In the genomic region with DNA sequence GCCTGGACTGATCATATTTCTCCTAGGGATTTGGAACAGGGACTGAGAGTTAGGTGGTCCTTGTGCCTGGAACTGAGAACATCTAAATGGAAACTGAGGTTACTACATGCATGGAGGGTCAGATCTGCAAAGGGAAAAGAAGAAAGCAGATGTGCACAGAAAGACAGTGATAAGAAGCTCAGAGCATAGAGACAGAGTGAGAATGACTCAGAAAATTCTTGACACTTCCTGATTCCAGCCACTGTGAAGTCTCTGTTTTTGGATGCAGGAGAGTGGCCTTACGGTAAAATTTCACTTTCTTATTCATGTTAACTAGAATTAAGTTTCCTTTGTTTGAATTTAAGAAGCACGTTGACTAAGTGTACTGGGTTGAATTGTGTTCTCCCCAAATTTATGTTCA, we compare ENCODE assay signal across 1 cellular context.
TF ChIP-seq lines count a peak whose summit lies in the region.

No MANE protein-coding gene starts in this region.

TF ChIP-seq in H1, 55 proteins besides CTCF, POLR2A, EP300 and RAD21:
- TF ChIP-seq EZH2 (IDR thresholded peaks at IDR 0.05; ENCODE audit: low read depth, low read length, severe bottlenecking), result no peak
- no peak for TF ChIP-seq SP4 (IDR thresholded peaks at IDR 0.05; ENCODE audit: low read length)
- no peak for TF ChIP-seq GTF2F1 (IDR thresholded peaks at IDR 0.05; ENCODE audit: borderline replicate concordance, low read depth, low read length)
- TF ChIP-seq TBP (IDR thresholded peaks at IDR 0.05; ENCODE audit: low read depth, low read length), result no peak
- TF ChIP-seq KDM5A (IDR thresholded peaks at IDR 0.05; ENCODE audit: low read length), result no peak
- TF ChIP-seq, protein P1, sequence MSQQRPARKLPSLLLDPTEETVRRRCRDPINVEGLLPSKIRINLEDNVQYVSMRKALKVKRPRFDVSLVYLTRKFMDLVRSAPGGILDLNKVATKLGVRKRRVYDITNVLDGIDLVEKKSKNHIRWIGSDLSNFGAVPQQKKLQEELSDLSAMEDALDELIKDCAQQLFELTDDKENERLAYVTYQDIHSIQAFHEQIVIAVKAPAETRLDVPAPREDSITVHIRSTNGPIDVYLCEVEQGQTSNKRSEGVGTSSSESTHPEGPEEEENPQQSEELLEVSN (IDR thresholded peaks at IDR 0.05), result no peak
- TF ChIP-seq NANOG (IDR thresholded peaks at IDR 0.05; ENCODE audit: insufficient read depth, low read depth, low read length, poor library complexity, severe bottlenecking), result no peak
- no peak for TF ChIP-seq SIN3A (conservative IDR thresholded peaks at IDR 0.05 in 1 of 2, IDR thresholded peaks at IDR 0.05 in 1 of 2; ENCODE audit: low read depth in 1 of 2, low read length in 2 of 2)
- TF ChIP-seq KDM4A (IDR thresholded peaks at IDR 0.05; ENCODE audit: low read depth, low read length, severe bottlenecking), result no peak
- TF ChIP-seq SP1 (IDR thresholded peaks at IDR 0.05; ENCODE audit: low read depth, low read length), result no peak
- TF ChIP-seq TEAD4 (IDR thresholded peaks at IDR 0.05; ENCODE audit: low read depth, low read length), result no peak
- TF ChIP-seq ZNF274 (IDR thresholded peaks at IDR 0.05; ENCODE audit: borderline replicate concordance, extremely low read depth, low read length), result no peak
- TF ChIP-seq, protein P2, sequence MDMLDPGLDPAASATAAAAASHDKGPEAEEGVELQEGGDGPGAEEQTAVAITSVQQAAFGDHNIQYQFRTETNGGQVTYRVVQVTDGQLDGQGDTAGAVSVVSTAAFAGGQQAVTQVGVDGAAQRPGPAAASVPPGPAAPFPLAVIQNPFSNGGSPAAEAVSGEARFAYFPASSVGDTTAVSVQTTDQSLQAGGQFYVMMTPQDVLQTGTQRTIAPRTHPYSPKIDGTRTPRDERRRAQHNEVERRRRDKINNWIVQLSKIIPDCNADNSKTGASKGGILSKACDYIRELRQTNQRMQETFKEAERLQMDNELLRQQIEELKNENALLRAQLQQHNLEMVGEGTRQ (IDR thresholded peaks at IDR 0.05; ENCODE audit: low read length), result no peak
